Comparison of ENCODE assay signal across 8 cellular contexts in the genomic region with DNA sequence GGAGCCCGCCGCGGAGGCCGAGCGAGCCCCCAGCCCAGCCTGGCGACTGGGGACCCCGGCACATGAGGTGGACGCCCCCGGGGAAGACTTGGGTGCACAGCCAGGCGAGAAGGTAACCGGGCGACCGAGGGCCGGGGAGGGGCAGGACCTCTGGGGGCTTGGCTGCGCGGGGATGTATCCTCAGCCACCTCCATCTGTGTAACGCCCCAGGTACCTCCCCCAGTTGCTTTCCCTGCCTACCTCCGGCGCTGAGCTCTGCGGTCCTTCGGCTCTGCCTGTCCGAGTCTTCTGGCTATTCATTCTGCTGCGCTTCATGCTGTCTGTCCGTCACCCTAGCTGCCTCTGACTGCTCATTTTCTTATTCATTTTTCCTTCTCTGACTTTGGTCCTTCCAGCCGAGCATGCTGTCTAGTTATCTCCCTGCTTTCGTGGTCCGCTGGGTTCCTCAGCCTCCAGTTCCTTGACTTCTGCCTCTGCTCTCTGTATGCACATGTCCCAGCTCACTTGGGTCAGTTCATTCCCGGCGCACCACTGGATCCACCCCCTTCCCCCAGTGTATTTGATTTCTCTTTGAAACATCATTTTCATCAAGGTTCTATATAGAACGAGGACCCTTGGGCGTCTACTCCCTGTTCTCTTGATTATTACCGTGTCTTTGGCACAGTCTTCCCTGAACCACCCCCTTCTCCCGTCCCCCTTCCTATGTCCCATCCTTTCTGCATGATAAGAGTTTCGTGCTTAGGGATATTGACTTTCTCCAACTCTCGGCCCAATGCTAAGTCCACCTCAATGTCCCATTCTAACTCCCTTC. TPM values are rescaled to one million over a fixed set of nuclear protein-coding genes. Genes with fewer than 3 reads are reported as not detected.
DNase-seq lines count a peak whose midpoint lies in the region; ATAC-seq and TF ChIP-seq lines count a peak whose summit lies in the region.

No MANE protein-coding gene starts in this region.

- H3K4me3 ChIP-seq in RWPE2 (ENCODE audit: severe bottlenecking) (peak overlapping the region; percentile 51), tibial nerve (peak overlapping the region; percentile 42 to 85 (median 69))

- peaks cover 13% of the 10 kb centered on the region for H3K36me3 Mint-ChIP-seq in CD4-positive, alpha-beta T cell (ENCODE audit: low read depth)
- H3K36me3 Mint-ChIP-seq in activated naive CD4-positive, alpha-beta T cell treated with anti-CD3 and anti-CD28 coated beads for 36 hours (ENCODE audit: low read depth): peaks cover 2% of the 10 kb centered on the region
- no peaks in the 10 kb centered on the region for H3K36me3 Mint-ChIP-seq in glutamatergic neuron (ENCODE audit: unreplicated experiment)

- TF ChIP-seq POLR2A in tibial nerve (IDR thresholded peaks at IDR 0.05): no peak

- TF ChIP-seq EP300 in tibial nerve (IDR thresholded peaks at IDR 0.05): no peak

- no peaks in the 10 kb centered on the region for H3K9me3 Mint-ChIP-seq in CD4-positive, alpha-beta T cell
- H3K9me3 Mint-ChIP-seq in activated naive CD4-positive, alpha-beta T cell treated with anti-CD3 and anti-CD28 coated beads for 36 hours: no peaks in the 10 kb centered on the region
- H3K9me3 Mint-ChIP-seq in glutamatergic neuron (ENCODE audit: unreplicated experiment): peaks cover 4% of the 10 kb centered on the region

- CTCF ChIA-PET in CD4-positive, alpha-beta T cell (lab: Charles Lee): interaction anchor here (3.5 kb wide), 1 partner anchor 35 kb away, joined by 32 read pairs; a partner anchor contains a TSS
- CTCF ChIA-PET in activated naive CD4-positive, alpha-beta T cell treated with anti-CD3 and anti-CD28 coated beads for 36 hours (lab: Charles Lee): interaction anchor here (0.9 to 1.4 kb wide), 4 partner anchors 24 to 127 kb away, joined by 3 to 6 read pairs (median 4); a partner anchor contains a TSS

- DNase-seq in CD4-positive, alpha-beta T cell: peak; percentile 32 to 64 (median 48)
- DNase-seq in HPDE6-E6E7 (ENCODE audit: extremely low spot score): peak; percentile 70
- peak; percentile 40 for DNase-seq in RWPE2 (ENCODE audit: low spot score)
- peak; percentile 61 for DNase-seq in activated naive CD4-positive, alpha-beta T cell treated with anti-CD3 and anti-CD28 coated beads for 36 hours
- peak; percentile 58 for DNase-seq in glutamatergic neuron
- peak; percentile 23 for DNase-seq in pons (ENCODE audit: low spot score)
- peak in 1 of 2 donors; percentile 31 for DNase-seq in tibial nerve (ENCODE audit: low spot score in 2 of 2)

- H3K27me3 ChIP-seq in CD4-positive, alpha-beta T cell (ENCODE audit: control insufficient read depth, insufficient read depth, low read length): no peaks in the 10 kb centered on the region
- H3K27me3 ChIP-seq in RWPE2 (ENCODE audit: insufficient read depth, poor library complexity, severe bottlenecking) (no peaks in the 10 kb centered on the region), tibial nerve (no peaks in the 10 kb centered on the region)

- 1 to 4% methylated on average over 21 to 22 of the region's 35 CpGs for WGBS in tibial nerve, 2 donors

- intact Hi-C loops in CD4-positive, alpha-beta T cell (cut with DNase I, micrococcal nuclease): loop anchor here (2.0 to 10.0 kb wide), 2 partner anchors 34 to 670 kb away; a partner anchor contains a TSS
- intact Hi-C loops in activated naive CD4-positive, alpha-beta T cell treated with anti-CD3 and anti-CD28 coated beads for 36 hours (cut with micrococcal nuclease): loop anchor here (1.0 to 2.0 kb wide), 5 partner anchors 24 to 422 kb away; a partner anchor contains a TSS

- H3K27ac ChIP-seq in CD4-positive, alpha-beta T cell (ENCODE audit: low read depth, low read length): no peak overlapping the region
- peak overlapping the region; percentile 75 for H3K27ac ChIP-seq in RWPE2 (ENCODE audit: poor library complexity, severe bottlenecking)
- peak overlapping the region; percentile 77 to 95 (median 84) for H3K27ac ChIP-seq in tibial nerve

- H3K36me3 ChIP-seq in RWPE2 (ENCODE audit: low read depth): no peaks in the 10 kb centered on the region
- H3K36me3 ChIP-seq in tibial nerve: peaks cover 0 to 16% (median 0%) of the 10 kb centered on the region in 3 donors

- no peak overlapping the region for H3K4me3 Mint-ChIP-seq in CD4-positive, alpha-beta T cell
- H3K4me3 Mint-ChIP-seq in activated naive CD4-positive, alpha-beta T cell treated with anti-CD3 and anti-CD28 coated beads for 36 hours: no peak overlapping the region
- no peak overlapping the region for H3K4me3 Mint-ChIP-seq in glutamatergic neuron (ENCODE audit: unreplicated experiment)

- no peaks in the 10 kb centered on the region for H3K9me3 ChIP-seq in CD4-positive, alpha-beta T cell (ENCODE audit: control insufficient read depth, low read length)
- H3K9me3 ChIP-seq in RWPE2 (ENCODE audit: severe bottlenecking) (no peaks in the 10 kb centered on the region), tibial nerve (no peaks in the 10 kb centered on the region)

- peak; percentile 81 for ATAC-seq in CD4-positive, alpha-beta T cell (ENCODE audit: poor library complexity)
- ATAC-seq in GM19463 (IDR thresholded peaks at IDR 0.05; ENCODE audit: unreplicated experiment): peak; percentile 84
- peak; percentile 89 for ATAC-seq in RWPE2 (ENCODE audit: low read depth)

- no peak overlapping the region for H3K27ac Mint-ChIP-seq in CD4-positive, alpha-beta T cell
- no peak overlapping the region for H3K27ac Mint-ChIP-seq in activated naive CD4-positive, alpha-beta T cell treated with anti-CD3 and anti-CD28 coated beads for 36 hours
- no peak overlapping the region for H3K27ac Mint-ChIP-seq in glutamatergic neuron (ENCODE audit: unreplicated experiment)

- no peak for TF ChIP-seq CTCF in CD4-positive, alpha-beta T cell (IDR thresholded peaks at IDR 0.05)
- TF ChIP-seq CTCF in RWPE2 (IDR thresholded peaks at IDR 0.05; ENCODE audit: poor library complexity, severe bottlenecking): no peak
- TF ChIP-seq CTCF in glutamatergic neuron (IDR thresholded peaks at IDR 0.05; ENCODE audit: partially characterized antibody, unreplicated experiment): no peak
- TF ChIP-seq CTCF in tibial nerve (IDR thresholded peaks at IDR 0.05): no peak

- no peaks in the 10 kb centered on the region for H3K27me3 Mint-ChIP-seq in CD4-positive, alpha-beta T cell
- no peaks in the 10 kb centered on the region for H3K27me3 Mint-ChIP-seq in activated naive CD4-positive, alpha-beta T cell treated with anti-CD3 and anti-CD28 coated beads for 36 hours (ENCODE audit: low read depth)
- H3K27me3 Mint-ChIP-seq in glutamatergic neuron (ENCODE audit: unreplicated experiment): peaks cover 4% of the 10 kb centered on the region

- H3K4me1 ChIP-seq in RWPE2 (ENCODE audit: insufficient read depth, poor library complexity, severe bottlenecking) (no peaks in the 10 kb centered on the region), tibial nerve (peaks cover 0 to 40% (median 6%) of the 10 kb centered on the region in 4 donors)

- POLR2A ChIA-PET in CD4-positive, alpha-beta T cell (lab: Charles Lee): interaction anchor here (0.6 to 2.2 kb wide), 4 partner anchors 11 to 99 kb away, joined by 3 to 24 read pairs (median 3); a partner anchor contains a TSS

- H3K4me1 Mint-ChIP-seq in CD4-positive, alpha-beta T cell (ENCODE audit: low read depth): peaks cover 18% of the 10 kb centered on the region
- H3K4me1 Mint-ChIP-seq in activated naive CD4-positive, alpha-beta T cell treated with anti-CD3 and anti-CD28 coated beads for 36 hours (ENCODE audit: low read depth): peaks cover 15% of the 10 kb centered on the region
- peaks cover 13% of the 10 kb centered on the region for H3K4me1 Mint-ChIP-seq in glutamatergic neuron (ENCODE audit: low read depth, unreplicated experiment)

RNA-seq across cellular contexts. Expression of a gene that starts 0.6 kb away (rescaled TPM):
- 10 to 100 TPM; 46.6 to 47.2 TPM for total RNA-seq in CD4-positive, alpha-beta T cell
- total RNA-seq in activated naive CD4-positive, alpha-beta T cell treated with anti-CD3 and anti-CD28 coated beads for 36 hours: 10 to 100 TPM; 24.4 to 26.5 TPM
- total RNA-seq in glutamatergic neuron (ENCODE audit: unreplicated experiment): 59.8 TPM
- total RNA-seq in tibial nerve: 10 to 100 TPM; 28.8 to 87.0 (median 37.6) TPM

RNA-seq across cellular contexts. Expression of a gene that starts 34.5 kb away (rescaled TPM):
- total RNA-seq in CD4-positive, alpha-beta T cell: 10 to 100 TPM; 53.4 to 55.8 TPM
- 100 to 1,000 TPM; 139 to 140 TPM for total RNA-seq in activated naive CD4-positive, alpha-beta T cell treated with anti-CD3 and anti-CD28 coated beads for 36 hours
- total RNA-seq in glutamatergic neuron (ENCODE audit: unreplicated experiment) (98.8 TPM), tibial nerve (100 to 1,000 TPM in 1 of 4 donors, 10 to 100 TPM in 3; 63.2 to 109 (median 96.0) TPM)
